ENCODE assay signal across 8 cellular contexts in the genomic region with DNA sequence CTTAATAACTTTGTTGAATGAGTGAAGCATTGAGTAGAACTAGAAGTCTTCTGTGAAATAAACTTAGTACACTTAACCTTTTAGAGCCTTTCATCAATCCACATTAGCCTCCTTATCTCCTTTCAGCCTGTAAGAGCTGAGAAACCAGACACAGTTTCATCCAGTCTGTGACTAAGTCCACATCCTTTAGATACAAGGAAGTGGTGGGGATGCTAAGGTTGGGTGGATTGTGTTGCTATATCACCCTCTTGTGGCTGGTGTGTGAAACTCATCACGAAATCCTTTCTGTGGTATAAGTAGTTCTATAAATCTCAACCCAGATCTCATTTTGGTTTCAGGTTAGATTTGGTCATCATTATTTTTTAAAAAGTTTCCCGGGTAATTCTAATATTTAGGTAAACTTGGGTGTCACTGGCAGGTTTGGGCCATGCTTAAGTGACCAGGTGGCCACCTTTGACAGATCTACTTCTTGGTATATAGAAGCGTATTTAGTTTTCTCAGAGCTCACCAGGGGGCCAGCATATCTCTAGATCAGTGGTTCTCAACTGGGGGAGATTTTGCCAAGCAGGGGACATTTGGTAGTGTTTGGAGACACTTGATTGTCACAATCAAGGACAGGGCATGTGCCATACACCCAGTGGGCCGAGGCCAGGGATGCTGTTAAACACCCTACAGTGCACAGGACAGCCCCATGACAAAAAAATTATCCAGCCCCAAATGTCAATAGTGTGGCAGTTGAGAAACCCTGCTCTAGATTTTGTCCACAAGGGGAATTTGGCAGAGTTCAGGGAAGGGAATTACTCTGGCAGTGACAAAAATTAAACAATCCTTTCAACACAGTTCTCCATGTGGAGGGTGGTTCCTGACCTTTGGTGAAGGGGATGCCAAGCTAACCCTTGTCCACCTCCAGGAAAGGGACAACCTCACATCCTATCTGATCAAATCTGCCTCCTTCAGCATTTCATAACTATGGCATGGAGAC.
DNase-seq lines count a peak whose midpoint lies in the region; ATAC-seq, FAIRE-seq and TF ChIP-seq lines count a peak whose summit lies in the region.

No MANE protein-coding gene starts in this region.

- peaks cover 23 to 28% of the 10 kb centered on the region in 2 donors for H3K4me1 Mint-ChIP-seq in effector memory CD8-positive, alpha-beta T cell (ENCODE audit: low read depth in 2 of 2)
- H3K4me1 Mint-ChIP-seq in memory B cell, result peaks cover 14% of the 10 kb centered on the region

- H3K9me3 Mint-ChIP-seq in effector memory CD8-positive, alpha-beta T cell, result peaks cover 6% of the 10 kb centered on the region in 2 donors
- peaks cover 3% of the 10 kb centered on the region for H3K9me3 Mint-ChIP-seq in memory B cell

- no peak overlapping the region for H3K4me3 ChIP-seq in WI38 (ENCODE audit: low read depth, low read length)

- no peaks in the 10 kb centered on the region for H3K27me3 Mint-ChIP-seq in effector memory CD8-positive, alpha-beta T cell
- no peaks in the 10 kb centered on the region for H3K27me3 Mint-ChIP-seq in memory B cell

- DNase-seq in COLO829 (ENCODE audit: low spot score) (peak; percentile 75), NCI-H2227 treated with DMSO at 0.1 percent for 48 hours (lab: John Stamatoyannopoulos, UW) (peak; percentile 13), memory B cell (ENCODE audit: low spot score in 2 of 2) (peak; percentile 34 to 72), urothelium cell line (ENCODE audit: low spot score) (peak; percentile 68)
- peak; percentile 58 to 66 (median 60) for DNase-seq in effector memory CD8-positive, alpha-beta T cell

- peak; percentile 32; the same call in 1 of the 2 replicates for TF ChIP-seq CTCF in WI38 (IDR thresholded peaks at IDR 0.05; ENCODE audit: low read depth, low read length)

- peak overlapping the region; percentile 42 to 60 for H3K4me3 Mint-ChIP-seq in effector memory CD8-positive, alpha-beta T cell
- H3K4me3 Mint-ChIP-seq in memory B cell, result no peak overlapping the region

- peak overlapping the region; percentile 89 for H3K27ac Mint-ChIP-seq in effector memory CD8-positive, alpha-beta T cell
- H3K27ac Mint-ChIP-seq in memory B cell, result peak overlapping the region; percentile 65

- ATAC-seq in GM19025 (IDR thresholded peaks at IDR 0.05; ENCODE audit: low read depth, unreplicated experiment) (peak; percentile 58), HG03175 (IDR thresholded peaks at IDR 0.05; ENCODE audit: unreplicated experiment) (peak; percentile 84), memory B cell (ENCODE audit: low read depth) (peak; percentile 96)
- ATAC-seq in effector memory CD8-positive, alpha-beta T cell (replicated peaks), result peak; percentile 98

- peaks cover 42% of the 10 kb centered on the region for H3K36me3 Mint-ChIP-seq in effector memory CD8-positive, alpha-beta T cell (ENCODE audit: insufficient read depth)
- H3K36me3 Mint-ChIP-seq in memory B cell, result peaks cover 14% of the 10 kb centered on the region

- FAIRE-seq in urothelium cell line (lab: Jason Lieb, UNC), result no peak

Comparison
In these comparisons a context has a peak if more than half of its experiments do, and no peak if none do; other contexts are left out.
1. DNase-seq: peak in every context shown above with its lines; median percentile 75 in COLO829; 68 in urothelium cell line; 60 in effector memory CD8-positive, alpha-beta T cell; 53 in memory B cell; 13 in NCI-H2227 treated with DMSO at 0.1 percent for 48 hours.